In genomic region chr4:33037464-33037863, GRCh38 we compare ENCODE assay signal across 2 cellular contexts.
TF ChIP-seq lines count a peak whose summit lies in the region.

No MANE protein-coding gene starts in this region.

TF ChIP-seq in WTC11, 78 proteins besides CTCF, POLR2A, EP300 and RAD21 (continues in another document):
- TF ChIP-seq ZBTB43 (CRISPR knock-in tag; IDR thresholded peaks at IDR 0.05) (no peak), NFYB (CRISPR knock-in tag; conservative IDR thresholded peaks at IDR 0.05; ENCODE audit: low read depth) (no peak), PRRX2 (CRISPR knock-in tag; IDR thresholded peaks at IDR 0.05) (no peak), FOXJ3 (CRISPR knock-in tag; IDR thresholded peaks at IDR 0.05; ENCODE audit: borderline replicate concordance) (no peak), ETV6 (CRISPR knock-in tag; IDR thresholded peaks at IDR 0.05) (no peak), MYBL2 (CRISPR knock-in tag; IDR thresholded peaks at IDR 0.05) (no peak), RORB (CRISPR knock-in tag; IDR thresholded peaks at IDR 0.05) (no peak), TEAD4 (CRISPR knock-in tag; IDR thresholded peaks at IDR 0.05) (no peak), E2F1 (CRISPR knock-in tag; IDR thresholded peaks at IDR 0.05) (no peak), FOXP1 (CRISPR knock-in tag; IDR thresholded peaks at IDR 0.05; ENCODE audit: borderline replicate concordance) (no peak), KAT7 (CRISPR knock-in tag; IDR thresholded peaks at IDR 0.05; ENCODE audit: borderline replicate concordance) (no peak), ZNF423 (CRISPR knock-in tag; IDR thresholded peaks at IDR 0.05) (no peak), PRDM15 (CRISPR knock-in tag; IDR thresholded peaks at IDR 0.05) (no peak), ZNF532 (CRISPR knock-in tag; IDR thresholded peaks at IDR 0.05; ENCODE audit: borderline replicate concordance) (no peak)

TF ChIP-seq in HepG2, 621 proteins besides CTCF, POLR2A, EP300 and RAD21:
- no peak for TF ChIP-seq ZNF18 (CRISPR knock-in tag; IDR thresholded peaks at IDR 0.05; ENCODE audit: insufficient replicate concordance)
- TF ChIP-seq ZNF879 (CRISPR knock-in tag; IDR thresholded peaks at IDR 0.05): no peak
- no peak for TF ChIP-seq SKIL (CRISPR knock-in tag; IDR thresholded peaks at IDR 0.05; ENCODE audit: borderline replicate concordance)
- TF ChIP-seq HCFC1 (IDR thresholded peaks at IDR 0.05; ENCODE audit: low read depth, low read length): no peak
- no peak for TF ChIP-seq ARID5B (CRISPR knock-in tag; IDR thresholded peaks at IDR 0.05)
- TF ChIP-seq TAF15 (IDR thresholded peaks at IDR 0.05; ENCODE audit: low read depth, low read length, poor library complexity, severe bottlenecking): no peak
- TF ChIP-seq SALL2 (CRISPR knock-in tag; IDR thresholded peaks at IDR 0.05): no peak
- no peak for TF ChIP-seq RAD51 (IDR thresholded peaks at IDR 0.05; ENCODE audit: borderline replicate concordance)
- no peak for TF ChIP-seq PAF1 (CRISPR knock-in tag; IDR thresholded peaks at IDR 0.05)
